Comparison of ENCODE assay signal across 25 cellular contexts in the genomic region with DNA sequence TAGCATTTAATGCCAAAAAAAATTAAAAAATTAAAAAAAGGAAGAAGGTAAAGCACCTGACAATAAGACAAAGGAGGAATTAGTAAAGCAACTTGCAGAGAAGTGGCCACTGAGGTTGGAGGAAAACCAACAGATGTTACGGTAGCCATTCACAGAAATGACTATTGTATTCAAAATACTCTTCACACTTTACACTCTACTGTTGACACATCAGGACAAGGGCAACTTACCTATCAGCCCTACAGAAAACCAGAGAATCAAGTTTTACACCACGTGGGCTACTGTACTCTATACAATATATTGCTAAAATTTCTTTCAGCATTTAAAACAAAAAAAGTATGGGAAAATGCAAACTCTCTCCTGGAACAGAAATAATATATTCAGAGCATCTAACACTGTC.
"Had no signal": no experiment of that assay in that cellular context is flagged by ENCODE, and none has a peak within 500 bp of the region (broad histone marks: within the 10 kb centered on the region; RNA-seq: fewer than 3 reads in every experiment).

No MANE protein-coding gene starts in this region.

- H3K27ac Mint-ChIP-seq: nephron progenitor cell; stimulated activated effector memory CD8-positive, alpha-beta T cell treated with anti-CD3 and anti-CD28 coated beads, Interleukin-12 subunit alpha, Interleukin-12 subunit beta, amount 100 ng/mL, for 72 hours; type B pancreatic cell had no signal

- H3K27me3 ChIP-seq: esophagus squamous epithelium, heart right ventricle, sigmoid colon, testis, tibial artery had no signal

- H3K4me1 Mint-ChIP-seq: naive thymus-derived CD8-positive, alpha-beta T cell; stimulated activated effector memory CD8-positive, alpha-beta T cell treated with anti-CD3 and anti-CD28 coated beads, Interleukin-12 subunit alpha, Interleukin-12 subunit beta, amount 100 ng/mL, for 72 hours had no signal

- DNase-seq: cerebellar nuclear complex; cortex of kidney; esophagus squamous epithelium; foreskin melanocyte; glutamatergic neuron; heart right ventricle; hippocampal formation; mesenchymal stem cell; midbrain; naive thymus-derived CD8-positive, alpha-beta T cell; nephron progenitor cell; nucleus accumbens; posterior cingulate gyrus; psoas muscle; right cardiac atrium; sigmoid colon; stimulated activated CD4-positive, alpha-beta T cell treated with anti-CD3 and anti-CD28 coated beads, Interleukin-2, amount 100 ng/mL, for 24 hours; stimulated activated CD4-positive, alpha-beta T cell treated with anti-CD3 and anti-CD28 coated beads, Interleukin-4, amount 100 ng/mL, for 24 hours; stimulated activated naive CD4-positive, alpha-beta T cell treated with Interleukin-2 at 50 U/mL for 16 hours; substantia nigra; testis; tibial artery had no signal

- H3K4me3 Mint-ChIP-seq: naive thymus-derived CD8-positive, alpha-beta T cell; nephron progenitor cell; stimulated activated effector memory CD8-positive, alpha-beta T cell treated with anti-CD3 and anti-CD28 coated beads, Interleukin-12 subunit alpha, Interleukin-12 subunit beta, amount 100 ng/mL, for 72 hours; type B pancreatic cell had no signal

- H3K9me3 ChIP-seq: esophagus squamous epithelium, heart right ventricle, psoas muscle, sigmoid colon, testis, tibial artery had no signal

- H3K27me3 Mint-ChIP-seq: naive thymus-derived CD8-positive, alpha-beta T cell; type B pancreatic cell had no signal

- H3K4me1 ChIP-seq: esophagus squamous epithelium, testis, tibial artery had no signal

- H3K27ac ChIP-seq: esophagus squamous epithelium, heart right ventricle, psoas muscle, sigmoid colon, testis, tibial artery had no signal

- H3K9me3 Mint-ChIP-seq: naive thymus-derived CD8-positive, alpha-beta T cell; nephron progenitor cell; stimulated activated effector memory CD8-positive, alpha-beta T cell treated with anti-CD3 and anti-CD28 coated beads, Interleukin-12 subunit alpha, Interleukin-12 subunit beta, amount 100 ng/mL, for 72 hours; type B pancreatic cell had no signal

- H3K4me3 ChIP-seq: esophagus squamous epithelium, heart right ventricle, lung, psoas muscle, sigmoid colon, testis, tibial artery had no signal
